Comparison of ENCODE assay signal across 1 cellular context in genomic region chr22:30390974-30391691, GRCh38.
TF ChIP-seq lines count a peak whose summit lies in the region.

No MANE protein-coding gene starts in this region.

TF ChIP-seq in HepG2, 621 proteins besides CTCF, POLR2A, EP300 and RAD21 (continued from another document):
- TF ChIP-seq, protein P1, sequence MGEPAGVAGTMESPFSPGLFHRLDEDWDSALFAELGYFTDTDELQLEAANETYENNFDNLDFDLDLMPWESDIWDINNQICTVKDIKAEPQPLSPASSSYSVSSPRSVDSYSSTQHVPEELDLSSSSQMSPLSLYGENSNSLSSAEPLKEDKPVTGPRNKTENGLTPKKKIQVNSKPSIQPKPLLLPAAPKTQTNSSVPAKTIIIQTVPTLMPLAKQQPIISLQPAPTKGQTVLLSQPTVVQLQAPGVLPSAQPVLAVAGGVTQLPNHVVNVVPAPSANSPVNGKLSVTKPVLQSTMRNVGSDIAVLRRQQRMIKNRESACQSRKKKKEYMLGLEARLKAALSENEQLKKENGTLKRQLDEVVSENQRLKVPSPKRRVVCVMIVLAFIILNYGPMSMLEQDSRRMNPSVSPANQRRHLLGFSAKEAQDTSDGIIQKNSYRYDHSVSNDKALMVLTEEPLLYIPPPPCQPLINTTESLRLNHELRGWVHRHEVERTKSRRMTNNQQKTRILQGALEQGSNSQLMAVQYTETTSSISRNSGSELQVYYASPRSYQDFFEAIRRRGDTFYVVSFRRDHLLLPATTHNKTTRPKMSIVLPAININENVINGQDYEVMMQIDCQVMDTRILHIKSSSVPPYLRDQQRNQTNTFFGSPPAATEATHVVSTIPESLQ (CRISPR knock-in tag; conservative IDR thresholded peaks at IDR 0.05), result no peak
- TF ChIP-seq ZKSCAN1 (IDR thresholded peaks at IDR 0.05; ENCODE audit: low read length), result peak; percentile 27; the same call in 1 of the 2 replicates
- TF ChIP-seq KDM4B (CRISPR knock-in tag; IDR thresholded peaks at IDR 0.05), result no peak
- TF ChIP-seq ZNF720 (CRISPR knock-in tag; IDR thresholded peaks at IDR 0.05), result no peak
- TF ChIP-seq, protein P2, sequence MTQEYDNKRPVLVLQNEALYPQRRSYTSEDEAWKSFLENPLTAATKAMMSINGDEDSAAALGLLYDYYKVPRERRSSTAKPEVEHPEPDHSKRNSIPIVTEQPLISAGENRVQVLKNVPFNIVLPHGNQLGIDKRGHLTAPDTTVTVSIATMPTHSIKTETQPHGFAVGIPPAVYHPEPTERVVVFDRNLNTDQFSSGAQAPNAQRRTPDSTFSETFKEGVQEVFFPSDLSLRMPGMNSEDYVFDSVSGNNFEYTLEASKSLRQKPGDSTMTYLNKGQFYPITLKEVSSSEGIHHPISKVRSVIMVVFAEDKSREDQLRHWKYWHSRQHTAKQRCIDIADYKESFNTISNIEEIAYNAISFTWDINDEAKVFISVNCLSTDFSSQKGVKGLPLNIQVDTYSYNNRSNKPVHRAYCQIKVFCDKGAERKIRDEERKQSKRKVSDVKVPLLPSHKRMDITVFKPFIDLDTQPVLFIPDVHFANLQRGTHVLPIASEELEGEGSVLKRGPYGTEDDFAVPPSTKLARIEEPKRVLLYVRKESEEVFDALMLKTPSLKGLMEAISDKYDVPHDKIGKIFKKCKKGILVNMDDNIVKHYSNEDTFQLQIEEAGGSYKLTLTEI (CRISPR knock-in tag; conservative IDR thresholded peaks at IDR 0.05), result no peak
- no peak for TF ChIP-seq GLMP (CRISPR knock-in tag; IDR thresholded peaks at IDR 0.05; ENCODE audit: borderline replicate concordance)
- TF ChIP-seq ERF (CRISPR knock-in tag; IDR thresholded peaks at IDR 0.05), result 0 out of 2 replicates have a peak, but pooled peaks have one; percentile 52
- 0 out of 2 replicates have a peak, but pooled peaks have one; percentile 30 for TF ChIP-seq IKZF5 (CRISPR knock-in tag; IDR thresholded peaks at IDR 0.05)
- TF ChIP-seq, protein P3, sequence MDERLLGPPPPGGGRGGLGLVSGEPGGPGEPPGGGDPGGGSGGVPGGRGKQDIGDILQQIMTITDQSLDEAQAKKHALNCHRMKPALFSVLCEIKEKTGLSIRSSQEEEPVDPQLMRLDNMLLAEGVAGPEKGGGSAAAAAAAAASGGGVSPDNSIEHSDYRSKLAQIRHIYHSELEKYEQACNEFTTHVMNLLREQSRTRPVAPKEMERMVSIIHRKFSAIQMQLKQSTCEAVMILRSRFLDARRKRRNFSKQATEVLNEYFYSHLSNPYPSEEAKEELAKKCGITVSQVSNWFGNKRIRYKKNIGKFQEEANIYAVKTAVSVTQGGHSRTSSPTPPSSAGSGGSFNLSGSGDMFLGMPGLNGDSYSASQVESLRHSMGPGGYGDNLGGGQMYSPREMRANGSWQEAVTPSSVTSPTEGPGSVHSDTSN (CRISPR knock-in tag; IDR thresholded peaks at IDR 0.05), result no peak
- no peak for TF ChIP-seq ZNF138 (CRISPR knock-in tag; IDR thresholded peaks at IDR 0.05; ENCODE audit: low read depth)
- no peak for TF ChIP-seq ZBTB21 (CRISPR knock-in tag; IDR thresholded peaks at IDR 0.05)
- TF ChIP-seq ZNF709 (CRISPR knock-in tag; IDR thresholded peaks at IDR 0.05), result no peak
- TF ChIP-seq SRSF1 (optimal IDR thresholded peaks at IDR 0.05; ENCODE audit: low read depth, low read length), result no peak
- TF ChIP-seq XBP1 (CRISPR knock-in tag; IDR thresholded peaks at IDR 0.05), result no peak
- TF ChIP-seq KLF15 (CRISPR knock-in tag; IDR thresholded peaks at IDR 0.05; ENCODE audit: borderline replicate concordance), result no peak
- no peak for TF ChIP-seq ZNF552 (CRISPR knock-in tag; IDR thresholded peaks at IDR 0.05; ENCODE audit: borderline replicate concordance)
- peak; percentile 29; the same call in 1 of the 2 replicates for TF ChIP-seq BHLHE40 (IDR thresholded peaks at IDR 0.05; ENCODE audit: low read length)
- TF ChIP-seq EHMT2 (IDR thresholded peaks at IDR 0.05; ENCODE audit: borderline replicate concordance, low read depth, low read length), result no peak
- no peak for TF ChIP-seq ZNF354B (CRISPR knock-in tag; IDR thresholded peaks at IDR 0.05)
- no peak for TF ChIP-seq ZNF292 (CRISPR knock-in tag; IDR thresholded peaks at IDR 0.05; ENCODE audit: borderline replicate concordance, low read depth)
- TF ChIP-seq ZBTB7B (CRISPR knock-in tag; IDR thresholded peaks at IDR 0.05), result 0 out of 2 replicates have a peak, but pooled peaks have one; percentile 57
- TF ChIP-seq HOXA3 (CRISPR knock-in tag; IDR thresholded peaks at IDR 0.05), result no peak
- 0 out of 2 replicates have a peak, but pooled peaks have one; percentile 5 for TF ChIP-seq CEBPB (IDR thresholded peaks at IDR 0.05; ENCODE audit: borderline replicate concordance, low read depth, low read length)
- no peak for TF ChIP-seq DBP (CRISPR knock-in tag; IDR thresholded peaks at IDR 0.05; ENCODE audit: not compliant biosample characterization)
